Comparison of ENCODE assay signal across 8 cellular contexts in the genomic region with DNA sequence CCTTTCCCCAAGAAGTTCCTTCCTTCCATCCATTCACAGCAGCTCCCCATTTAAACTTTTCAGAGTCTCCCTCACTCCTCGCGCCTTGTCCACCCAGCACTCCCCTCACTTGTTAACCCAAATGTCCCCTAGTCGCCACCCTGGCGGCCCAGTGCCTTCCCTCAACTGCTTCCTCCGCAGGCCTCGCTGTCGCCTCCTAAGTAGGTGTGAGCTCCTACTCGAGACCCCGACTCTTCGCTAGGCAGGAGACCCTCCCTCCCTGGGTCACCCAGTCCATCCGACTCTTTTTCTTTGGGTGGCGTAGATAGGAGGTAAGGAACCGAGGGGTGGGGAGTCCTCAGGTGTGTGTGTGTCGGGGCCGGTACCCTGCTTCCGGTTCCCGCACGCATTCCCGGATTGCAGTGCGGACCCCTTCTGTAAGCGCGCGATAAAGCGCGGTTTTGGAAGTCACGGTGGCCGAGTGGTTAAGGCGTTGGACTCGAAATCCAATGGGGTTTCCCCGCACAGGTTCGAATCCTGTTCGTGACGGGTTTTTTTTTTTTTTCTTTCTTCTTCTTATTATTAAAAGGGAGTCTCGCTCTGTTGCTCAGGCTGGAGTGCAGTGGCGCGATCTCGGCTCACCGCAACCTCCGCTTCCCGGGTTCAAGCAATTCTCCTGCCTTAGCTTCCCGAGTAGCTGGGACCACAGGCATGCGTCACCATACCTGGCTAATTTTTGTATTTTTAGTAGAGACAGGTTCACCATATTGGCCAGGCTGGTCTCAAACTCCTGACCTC. TPM values are rescaled to one million over a fixed set of nuclear protein-coding genes. Genes with fewer than 3 reads are reported as not detected.
A peak's percentile ranks its signal among the peaks of the same experiment; 100 is the strongest.
DNase-seq lines count a peak whose midpoint lies in the region; ATAC-seq and TF ChIP-seq lines count a peak whose summit lies in the region.

No MANE protein-coding gene starts in this region.

- TF ChIP-seq CTCF in AG09309 (IDR thresholded peaks at IDR 0.05; ENCODE audit: control insufficient read depth, insufficient read depth, low read depth, low read length, missing control alignments) (no peak), HL-60 (IDR thresholded peaks at IDR 0.05; ENCODE audit: insufficient read depth, low read length) (no peak), lung (IDR thresholded peaks at IDR 0.05; ENCODE audit: control extremely low read depth, extremely low read depth) (no peak)

- DNase-seq in AG09309 (ENCODE audit: low read depth) (peak; percentile 35), HL-60 (ENCODE audit: low read depth in 1 of 2, low spot score in 1 of 2) (peak; percentile 63 to 75), NCI-H82 treated with DMSO at 0.1 percent for 48 hours (lab: John Stamatoyannopoulos, UW; ENCODE audit: unreplicated experiment) (peak; percentile 69), lung (ENCODE audit: low spot score) (peak; percentile 84)
- DNase-seq in activated CD8-positive, alpha-beta memory T cell treated with anti-CD3 and anti-CD28 coated beads for 1 hour (ENCODE audit: extremely low read depth in 1 of 2, low read depth in 1 of 2): peak; percentile 24 to 43
- DNase-seq in effector CD4-positive, alpha-beta T cell: peak; percentile 48
- peak; percentile 75 to 89 for DNase-seq in stimulated activated CD4-positive, alpha-beta T cell treated with anti-CD3 and anti-CD28 coated beads, Interleukin-4, amount 100 ng/mL, for 48 hours (ENCODE audit: low read depth in 2 of 2)

- H3K27ac ChIP-seq in HL-60 (replicated peaks) (peak overlapping the region; percentile 71), lung (ENCODE audit: low read depth in 1 of 2, low read length in 1 of 2) (peak overlapping the region; percentile 77 to 87)

- peaks cover 0 to 5% of the 10 kb centered on the region in 2 donors for H3K4me1 ChIP-seq in lung (ENCODE audit: control insufficient read depth in 2 of 2, insufficient read depth in 2 of 2, low read length in 2 of 2)

- H3K27me3 ChIP-seq in HL-60 (ENCODE audit: insufficient read depth, poor library complexity, severe bottlenecking): no peaks in the 10 kb centered on the region
- H3K27me3 ChIP-seq in lung (ENCODE audit: control insufficient read depth, insufficient read depth): no peaks in the 10 kb centered on the region

- no peaks in the 10 kb centered on the region for H3K9me3 ChIP-seq in lung (ENCODE audit: control insufficient read depth in 2 of 2, insufficient read depth in 1 of 2, low read length in 1 of 2)

- peaks cover 0 to under 1% of the 10 kb centered on the region in 2 donors for H3K36me3 ChIP-seq in lung (ENCODE audit: control insufficient read depth in 2 of 2, insufficient read depth in 2 of 2, low read length in 2 of 2)

- ATAC-seq in GM19351 (IDR thresholded peaks at IDR 0.05; ENCODE audit: unreplicated experiment) (peak; percentile 30), lung (ENCODE audit: insufficient read depth, low FRiP score) (peak; percentile 75)

- H3K4me3 ChIP-seq in AG09309 (ENCODE audit: control insufficient read depth, low read depth, low read length) (peak overlapping the region; percentile 92), HL-60 (replicated peaks; ENCODE audit: insufficient read depth, low read length) (peak overlapping the region; percentile 77), lung (peak overlapping the region; percentile 78)

- 1% methylated on average over 42 of the region's 42 CpGs for WGBS in lung, 2 donors

RNA-seq across cellular contexts. Expression of a gene that starts 0.8 kb away (rescaled TPM):
- 10 to 100 TPM; 66.5 to 97.5 TPM for total RNA-seq in lung
- polyA plus RNA-seq in lung: 10 to 100 TPM; 23.9 to 29.0 TPM

RNA-seq across cellular contexts. Expression of a gene that starts 31.6 kb away (rescaled TPM):
- total RNA-seq in lung: 10 to 100 TPM; 49.5 to 54.6 TPM
- 10 to 100 TPM; 18.1 to 40.6 TPM for polyA plus RNA-seq in lung

RNA-seq across cellular contexts. Expression of a gene that starts 31.9 kb away (rescaled TPM):
- 1,000 to 10,000 TPM; 1,471 to 1,783 TPM for total RNA-seq in lung
- polyA plus RNA-seq in lung: 1,000 to 10,000 TPM; 2,612 to 3,593 TPM

RNA-seq across cellular contexts. Expression of a gene that starts 34.0 kb away (rescaled TPM):
- total RNA-seq in lung: 10 to 100 TPM; 11.3 to 31.4 TPM
- polyA plus RNA-seq in lung: 10 to 100 TPM; 22.1 to 23.8 TPM

RNA-seq across cellular contexts. Expression of a gene that starts 37.7 kb away (rescaled TPM):
- 10 to 100 TPM; 39.1 to 46.1 TPM for total RNA-seq in lung
- polyA plus RNA-seq in lung: 10 to 100 TPM; 20.7 to 40.3 TPM

Comparison
In these comparisons a context has a peak if more than half of its experiments do, and no peak if none do; other contexts are left out.
1. Peak in every context shown above with its lines: DNase-seq, ATAC-seq, H3K4me3 ChIP-seq and H3K27ac ChIP-seq.
2. DNase-seq: peak in every context shown above with its lines; median percentile 84 in lung; 82 in stimulated activated CD4-positive, alpha-beta T cell treated with anti-CD3 and anti-CD28 coated beads, Interleukin-4, amount 100 ng/mL, for 48 hours; 69 in HL-60; 69 in NCI-H82 treated with DMSO at 0.1 percent for 48 hours; 48 in effector CD4-positive, alpha-beta T cell; 35 in AG09309; 34 in activated CD8-positive, alpha-beta memory T cell treated with anti-CD3 and anti-CD28 coated beads for 1 hour.